In genomic region chr1:4003846-4004505, GRCh38 we compare ENCODE assay signal across 24 cellular contexts.
A peak's percentile ranks its signal among the peaks of the same experiment; 100 is the strongest.
DNase-seq lines count a peak whose midpoint lies in the region; ATAC-seq, FAIRE-seq and TF ChIP-seq lines count a peak whose summit lies in the region.
"Had no signal": no experiment of that assay in that cellular context is flagged by ENCODE, and none has a peak within 500 bp of the region (broad histone marks: within the 10 kb centered on the region; RNA-seq: fewer than 3 reads in every experiment).

No MANE protein-coding gene starts in this region.

- H3K36me3 ChIP-seq in H1 (ENCODE audit: control insufficient read depth in 2 of 4, insufficient read depth in 4 of 4, low read length in 3 of 4) (no peaks in the 10 kb centered on the region), osteoblast (ENCODE audit: insufficient read depth, low read length) (no peaks in the 10 kb centered on the region), hepatocyte (replicated peaks; ENCODE audit: insufficient read depth, low read depth) (no peaks in the 10 kb centered on the region)

- DNase-seq in cardiac septum (ENCODE audit: low spot score) (peak; percentile 57), Right ventricle myocardium superior (no peak), H1 (ENCODE audit: low read depth in 1 of 2, low spot score in 2 of 2) (no peak), osteoblast (ENCODE audit: insufficient read length, low spot score, missing footprints) (peak; percentile 29), hepatocyte (ENCODE audit: low spot score) (no peak)
- DNase-seq: C1 segment of cervical spinal cord; CD4-positive, alpha-beta memory T cell; COR-L47; DMS53; GOT3; HCEC 1CT; KBM-7; MV-4-11; NCI-H1105 treated with DMSO at 0.1 percent for 48 hours; NCI-H146; NCI-H1930; NCI-H2107; NCI-H524; NCI-H748 treated with DMSO at 0.1 percent for 48 hours; PC-3; RPMI8226; SHP77 had no signal

- H3K4me1 ChIP-seq in H1 (replicated peaks in 1 of 4; ENCODE audit: control insufficient read depth in 3 of 4, insufficient read depth in 4 of 4, low read length in 3 of 4) (no peaks in the 10 kb centered on the region; a peak in 1 of 7 replicates), osteoblast (ENCODE audit: insufficient read depth, low read length) (no peaks in the 10 kb centered on the region), hepatocyte (ENCODE audit: insufficient read depth) (no peaks in the 10 kb centered on the region)

- TF ChIP-seq CTCF in H1 (IDR thresholded peaks at IDR 0.05; ENCODE audit: control extremely low read depth in 1 of 3, insufficient read depth in 1 of 3, low read depth in 1 of 3, low read length in 3 of 3) (no peak), osteoblast (IDR thresholded peaks at IDR 0.05; ENCODE audit: extremely low read depth, low read depth, low read length) (no peak), hepatocyte (IDR thresholded peaks at IDR 0.05; ENCODE audit: poor library complexity) (no peak)

- H2AK5ac ChIP-seq in H1 (ENCODE audit: low read depth, low read length), result no peak overlapping the region

- no peak for FAIRE-seq in H1 (lab: Jason Lieb, UNC)

- intact Hi-C loops in cardiac septum (cut with DNase I) (no loop called here), Right ventricle myocardium superior (cut with DNase I) (no loop called here)

- H2BK20ac ChIP-seq in H1 (ENCODE audit: low read length), result no peak overlapping the region

- H3K56ac ChIP-seq in H1 (replicated peaks; ENCODE audit: insufficient read length, low read depth, low read length), result no peak overlapping the region

- H2BK12ac ChIP-seq in H1 (ENCODE audit: low read depth, low read length), result no peak overlapping the region

- no peaks in the 10 kb centered on the region for H3K27me3 ChIP-seq in H1 (replicated peaks in 1 of 4; ENCODE audit: control insufficient read depth in 3 of 4, extremely low read depth in 1 of 4, insufficient read depth in 3 of 4, low read length in 3 of 4)
- no peaks in the 10 kb centered on the region for H3K27me3 ChIP-seq in osteoblast (ENCODE audit: insufficient read depth, low read length)
- H3K27me3 ChIP-seq in hepatocyte, result no peaks in the 10 kb centered on the region

- no peaks in the 10 kb centered on the region for H4K20me1 ChIP-seq in H1 (replicated peaks in 1 of 2; ENCODE audit: control insufficient read depth in 1 of 2, insufficient read depth in 2 of 2, low read length in 2 of 2)
- H4K20me1 ChIP-seq in osteoblast (ENCODE audit: insufficient read depth, low read length), result no peaks in the 10 kb centered on the region
- H4K20me1 ChIP-seq in hepatocyte (ENCODE audit: insufficient read depth, poor library complexity, severe bottlenecking), result no peaks in the 10 kb centered on the region

- no peak overlapping the region for H3K4me3 ChIP-seq in H1 (ENCODE audit: extremely low read depth in 1 of 4, insufficient read depth in 2 of 4, low read depth in 3 of 4, low read length in 4 of 4)
- H3K4me3 ChIP-seq in osteoblast (ENCODE audit: insufficient read depth, low read length), result no peak overlapping the region
- no peak overlapping the region for H3K4me3 ChIP-seq in hepatocyte

- H4K91ac ChIP-seq in H1 (replicated peaks; ENCODE audit: insufficient read length, low read length), result no peak overlapping the region

- H3K23me2 ChIP-seq in H1 (ENCODE audit: low read depth, low read length), result no peaks in the 10 kb centered on the region

- ATAC-seq in Right ventricle myocardium superior (ENCODE audit: poor library complexity), result no peak
- no peak for ATAC-seq in GM21423 (IDR thresholded peaks at IDR 0.05; ENCODE audit: unreplicated experiment)
- no peak for ATAC-seq in HG03097 (IDR thresholded peaks at IDR 0.05; ENCODE audit: low FRiP score, unreplicated experiment)
- ATAC-seq: PC-3 had no signal

- H3K9me3 ChIP-seq in H1 (ENCODE audit: insufficient read depth in 2 of 2, low read depth in 1 of 2, low read length in 1 of 2) (no peaks in the 10 kb centered on the region; a peak in 1 of 4 replicates), osteoblast (ENCODE audit: low read depth, low read length) (no peaks in the 10 kb centered on the region), hepatocyte (ENCODE audit: low read depth) (no peaks in the 10 kb centered on the region)

- H3K79me1 ChIP-seq in H1 (ENCODE audit: low read depth, low read length), result no peaks in the 10 kb centered on the region

- H2AFZ ChIP-seq in H1 (ENCODE audit: low read length) (no peak overlapping the region), osteoblast (ENCODE audit: low read length) (no peak overlapping the region), hepatocyte (no peak overlapping the region)

- H3K4me2 ChIP-seq in H1 (ENCODE audit: insufficient read depth in 1 of 2, low read depth in 2 of 2, low read length in 2 of 2), result no peak overlapping the region
- H3K4me2 ChIP-seq in osteoblast (ENCODE audit: insufficient read depth, low read length), result no peak overlapping the region
- H3K4me2 ChIP-seq in hepatocyte, result no peak overlapping the region

- no peaks in the 10 kb centered on the region for H3K9me2 ChIP-seq in hepatocyte (replicated peaks; ENCODE audit: insufficient read depth)

- TF ChIP-seq POLR2A in H1 (IDR thresholded peaks at IDR 0.05; ENCODE audit: control extremely low read depth in 1 of 2, low read depth in 2 of 2, low read length in 2 of 2), result no peak

- H3K27ac ChIP-seq in H1 (ENCODE audit: low read depth, low read length) (no peak overlapping the region), osteoblast (ENCODE audit: low read depth, low read length) (no peak overlapping the region), hepatocyte (no peak overlapping the region)

- H3K79me2 ChIP-seq in H1 (ENCODE audit: control insufficient read depth in 1 of 2, insufficient read depth in 2 of 2, low read length in 2 of 2), result no peaks in the 10 kb centered on the region
- H3K79me2 ChIP-seq in osteoblast (ENCODE audit: insufficient read depth, low read length), result no peaks in the 10 kb centered on the region
- H3K79me2 ChIP-seq in hepatocyte, result no peaks in the 10 kb centered on the region

- no peak overlapping the region for H3K9ac ChIP-seq in H1 (replicated peaks in 1 of 4; ENCODE audit: extremely low read depth in 1 of 4, low read depth in 3 of 4, low read length in 3 of 4)

- no peak overlapping the region for H3K4ac ChIP-seq in H1 (replicated peaks; ENCODE audit: insufficient read length, low read depth, low read length)

- H2BK5ac ChIP-seq in H1 (ENCODE audit: low read depth, low read length), result no peak overlapping the region

- H2BK15ac ChIP-seq in H1 (ENCODE audit: low read length), result no peak overlapping the region

- peak overlapping the region; percentile 11; the same call in 1 of the 2 replicates for H4K8ac ChIP-seq in H1 (ENCODE audit: extremely low read depth, insufficient read depth, low read length)

- no peak overlapping the region for H2BK120ac ChIP-seq in H1 (replicated peaks; ENCODE audit: low read depth, low read length)

- CTCF ChIA-PET in H1 (lab: Charles Lee; ENCODE audit: partially characterized antibody), result no interaction called here

- TF ChIP-seq RAD21 in H1 (IDR thresholded peaks at IDR 0.05 in 1 of 2, conservative IDR thresholded peaks at IDR 0.05 in 1 of 2; ENCODE audit: low read depth in 2 of 2, low read length in 2 of 2), result no peak

- POLR2A ChIA-PET in H1 (lab: Charles Lee; ENCODE audit: partially characterized antibody), result no interaction called here

- TF ChIP-seq EP300 in H1 (IDR thresholded peaks at IDR 0.05; ENCODE audit: borderline replicate concordance in 1 of 2, low read depth in 2 of 2, low read length in 2 of 2), result no peak

- no peak overlapping the region for H3K23ac ChIP-seq in H1 (ENCODE audit: insufficient read length)

- no peak overlapping the region for H3K18ac ChIP-seq in H1 (ENCODE audit: extremely low read depth, low read length)

- no peak overlapping the region for H3K14ac ChIP-seq in H1 (ENCODE audit: insufficient read length)

- 89% methylated on average over 20 of the region's 20 CpGs; no CpG with 5 or more reads in 1 of the 2 experiments for whole genome bisulfite sequencing in H1 (ENCODE audit: extremely low coverage in 1 of 2, insufficient coverage in 1 of 2, insufficient read length in 1 of 2, insufficient replicate concordance in 2 of 2, low coverage in 1 of 2, low lambda C conversion rate in 2 of 2, missing lambda C conversion rate in 1 of 2), 2 experiments
- 87% methylated on average over 20 of the region's 20 CpGs for WGBS in hepatocyte (ENCODE audit: low lambda C conversion rate, missing lambda C conversion rate)

- H4K5ac ChIP-seq in H1 (ENCODE audit: insufficient read length, low read depth, low read length), result no peak overlapping the region

TF ChIP-seq in H1, 55 proteins besides CTCF, POLR2A, EP300 and RAD21:
- no peak for TF ChIP-seq KDM1A (IDR thresholded peaks at IDR 0.05; ENCODE audit: borderline replicate concordance, low read length)
- TF ChIP-seq BRCA1 (IDR thresholded peaks at IDR 0.05; ENCODE audit: low read depth, low read length), result no peak
- TF ChIP-seq SP2 (IDR thresholded peaks at IDR 0.05; ENCODE audit: low read length), result no peak
- no peak for TF ChIP-seq ZNF274 (IDR thresholded peaks at IDR 0.05; ENCODE audit: borderline replicate concordance, extremely low read depth, low read length)
- no peak for TF ChIP-seq RFX5 (IDR thresholded peaks at IDR 0.05; ENCODE audit: borderline replicate concordance, low read depth, low read length)
- no peak for TF ChIP-seq EGR1 (IDR thresholded peaks at IDR 0.05; ENCODE audit: borderline replicate concordance, low read depth, low read length)
- TF ChIP-seq GTF2F1 (IDR thresholded peaks at IDR 0.05; ENCODE audit: borderline replicate concordance, low read depth, low read length), result no peak
- no peak for TF ChIP-seq JUN (IDR thresholded peaks at IDR 0.05; ENCODE audit: low read depth, low read length)
- TF ChIP-seq SIRT6 (IDR thresholded peaks at IDR 0.05; ENCODE audit: low read length), result no peak
- TF ChIP-seq TAF7 (optimal IDR thresholded peaks at IDR 0.05; ENCODE audit: borderline replicate concordance, low read depth, low read length), result no peak

Comparison
In these comparisons a context has a peak if more than half of its experiments do, and no peak if none do; other contexts are left out.
1. DNase-seq: peak in cardiac septum (single experiment) and osteoblast (single experiment); none in Right ventricle myocardium superior (single experiment), H1 (0 of 2) and hepatocyte (single experiment).